In genomic region chr4:186203391-186203802, GRCh38 we compare ENCODE assay signal across 12 cellular contexts. TPM values are rescaled to one million over a fixed set of nuclear protein-coding genes. Genes with fewer than 3 reads are reported as not detected.
A peak's percentile ranks its signal among the peaks of the same experiment; 100 is the strongest.
DNase-seq lines count a peak whose midpoint lies in the region; ATAC-seq and TF ChIP-seq lines count a peak whose summit lies in the region.
"Had no signal": no experiment of that assay in that cellular context is flagged by ENCODE, and none has a peak within 500 bp of the region (broad histone marks: within the 10 kb centered on the region; RNA-seq: fewer than 3 reads in every experiment).

No MANE protein-coding gene starts in this region.

- H3K9me2 ChIP-seq in DOHH2 (replicated peaks; ENCODE audit: control insufficient read depth, low read length): no peaks in the 10 kb centered on the region

- no peaks in the 10 kb centered on the region for H3K27me3 ChIP-seq in DOHH2 (ENCODE audit: control insufficient read depth, low read length)
- no peaks in the 10 kb centered on the region for H3K27me3 ChIP-seq in effector memory CD4-positive, alpha-beta T cell (replicated peaks; ENCODE audit: control insufficient read depth, insufficient read depth, low read length, poor library complexity, severe bottlenecking)

- peak overlapping the region; percentile 72 for H3K4me3 ChIP-seq in DOHH2 (ENCODE audit: low read length)
- no peak overlapping the region for H3K4me3 ChIP-seq in effector memory CD4-positive, alpha-beta T cell (ENCODE audit: insufficient read depth, low read depth, low read length, poor library complexity, severe bottlenecking)
- H3K4me3 ChIP-seq: lung had no signal

- peak; percentile 69 for DNase-seq in NOMO-1 treated with DMSO at 0.1 percent for 48 hours (lab: John Stamatoyannopoulos, UW; ENCODE audit: unreplicated experiment)
- no peak for DNase-seq in effector memory CD4-positive, alpha-beta T cell
- DNase-seq in natural killer cell treated with Interleukin-12 subunit alpha and Interleukin-12 subunit beta and Interleukin-15 and Interleukin-18, amount 100 ng/mL, for 72 hours (ENCODE audit: low spot score): no peak
- DNase-seq in RWPE1 (ENCODE audit: low spot score): no peak
- DNase-seq in chondrocyte (ENCODE audit: low spot score): no peak
- no peak for DNase-seq in progenitor cell of endocrine pancreas (ENCODE audit: low spot score, unreplicated experiment)
- DNase-seq: activated effector memory CD4-positive, alpha-beta T cell treated with Interleukin-2 at 50 U/mL for 16 hours; DMS79 treated with DMSO at 0.1 percent for 48 hours; NCI-H2029 had no signal

- H3K36me3 Mint-ChIP-seq in natural killer cell treated with Interleukin-12 subunit alpha and Interleukin-12 subunit beta and Interleukin-15 and Interleukin-18, amount 100 ng/mL, for 72 hours: no peaks in the 10 kb centered on the region
- H3K36me3 Mint-ChIP-seq in chondrocyte (ENCODE audit: low read depth): no peaks in the 10 kb centered on the region
- H3K36me3 Mint-ChIP-seq in progenitor cell of endocrine pancreas (ENCODE audit: insufficient read depth): no peaks in the 10 kb centered on the region

- CTCF ChIA-PET in RWPE1 (lab: Yijun Ruan, JAX): interaction anchor here (0.8 kb wide), 1 partner anchor 296 kb away, joined by 4 read pairs; no protein-coding TSS in a partner anchor

- H3K27ac ChIP-seq in DOHH2 (ENCODE audit: low read depth, low read length): peak overlapping the region; percentile 44
- peak overlapping the region; percentile 37 for H3K27ac ChIP-seq in effector memory CD4-positive, alpha-beta T cell (ENCODE audit: insufficient read depth, low read length, poor library complexity, severe bottlenecking)
- no peak overlapping the region for H3K27ac ChIP-seq in RWPE1

- POLR2A ChIA-PET in RWPE1 (lab: Yijun Ruan, JAX; ENCODE audit: low non-redundant PET): no interaction called here

- peaks cover 15% of the 10 kb centered on the region for H3F3A ChIP-seq in DOHH2 (ENCODE audit: control insufficient read depth, insufficient read depth)

- no peaks in the 10 kb centered on the region for H4K20me1 ChIP-seq in DOHH2 (ENCODE audit: control insufficient read depth, insufficient read depth, low read depth, low read length)

- no peak for ATAC-seq in natural killer cell treated with Interleukin-12 subunit alpha and Interleukin-12 subunit beta and Interleukin-15 and Interleukin-18, amount 100 ng/mL, for 72 hours
- ATAC-seq: Panc1 had no signal

- H3K36me3 ChIP-seq in DOHH2 (ENCODE audit: control insufficient read depth, low read length): no peaks in the 10 kb centered on the region; the same call in 1 of the 2 replicates
- no peaks in the 10 kb centered on the region for H3K36me3 ChIP-seq in effector memory CD4-positive, alpha-beta T cell (ENCODE audit: control insufficient read depth, insufficient read depth, low read length)

- peak overlapping the region; percentile 70 for H3K4me2 ChIP-seq in DOHH2 (ENCODE audit: low read length)

- H3K27ac Mint-ChIP-seq in natural killer cell treated with Interleukin-12 subunit alpha and Interleukin-12 subunit beta and Interleukin-15 and Interleukin-18, amount 100 ng/mL, for 72 hours: peak overlapping the region; percentile 43 to 64
- H3K27ac Mint-ChIP-seq in chondrocyte (ENCODE audit: unreplicated experiment) (no peak overlapping the region), progenitor cell of endocrine pancreas (no peak overlapping the region)

- no peak for TF ChIP-seq CTCF in DOHH2 (IDR thresholded peaks at IDR 0.05; ENCODE audit: low read depth, low read length, poor library complexity, severe bottlenecking)
- no peak for TF ChIP-seq CTCF in RWPE1 (conservative IDR thresholded peaks at IDR 0.05; ENCODE audit: low read depth)
- TF ChIP-seq CTCF in chondrocyte (IDR thresholded peaks at IDR 0.05): no peak
- TF ChIP-seq CTCF in progenitor cell of endocrine pancreas (IDR thresholded peaks at IDR 0.05; ENCODE audit: unreplicated experiment): no peak

- no peaks in the 10 kb centered on the region for H3K79me2 ChIP-seq in DOHH2 (ENCODE audit: control insufficient read depth, low read length)

- no peaks in the 10 kb centered on the region for H3K9me3 Mint-ChIP-seq in natural killer cell treated with Interleukin-12 subunit alpha and Interleukin-12 subunit beta and Interleukin-15 and Interleukin-18, amount 100 ng/mL, for 72 hours
- H3K9me3 Mint-ChIP-seq in chondrocyte (ENCODE audit: low read depth) (peaks cover 1% of the 10 kb centered on the region), progenitor cell of endocrine pancreas (ENCODE audit: low read depth) (no peaks in the 10 kb centered on the region)

- H3K9me3 ChIP-seq in DOHH2 (ENCODE audit: control insufficient read depth, insufficient read depth, low read length): no peaks in the 10 kb centered on the region
- H3K9me3 ChIP-seq in effector memory CD4-positive, alpha-beta T cell (ENCODE audit: control insufficient read depth, low read length): no peaks in the 10 kb centered on the region

- peaks cover 46% of the 10 kb centered on the region for H3K4me1 ChIP-seq in DOHH2 (ENCODE audit: control insufficient read depth, low read length)
- H3K4me1 ChIP-seq in effector memory CD4-positive, alpha-beta T cell (ENCODE audit: control insufficient read depth, insufficient read depth, low read length, poor library complexity, severe bottlenecking): no peaks in the 10 kb centered on the region

- H3K27me3 Mint-ChIP-seq in natural killer cell treated with Interleukin-12 subunit alpha and Interleukin-12 subunit beta and Interleukin-15 and Interleukin-18, amount 100 ng/mL, for 72 hours: no peaks in the 10 kb centered on the region
- no peaks in the 10 kb centered on the region for H3K27me3 Mint-ChIP-seq in chondrocyte (ENCODE audit: low read depth)
- H3K27me3 Mint-ChIP-seq in progenitor cell of endocrine pancreas: no peaks in the 10 kb centered on the region

- peak overlapping the region; percentile 67 for H3K4me3 Mint-ChIP-seq in natural killer cell treated with Interleukin-12 subunit alpha and Interleukin-12 subunit beta and Interleukin-15 and Interleukin-18, amount 100 ng/mL, for 72 hours
- H3K4me3 Mint-ChIP-seq in chondrocyte (ENCODE audit: unreplicated experiment) (no peak overlapping the region), progenitor cell of endocrine pancreas (ENCODE audit: low read depth) (no peak overlapping the region)

- peaks cover 21 to 26% of the 10 kb centered on the region in 2 donors for H3K4me1 Mint-ChIP-seq in natural killer cell treated with Interleukin-12 subunit alpha and Interleukin-12 subunit beta and Interleukin-15 and Interleukin-18, amount 100 ng/mL, for 72 hours (ENCODE audit: low read depth in 2 of 2)
- H3K4me1 Mint-ChIP-seq in chondrocyte (ENCODE audit: low read depth) (no peaks in the 10 kb centered on the region), progenitor cell of endocrine pancreas (ENCODE audit: low read depth) (no peaks in the 10 kb centered on the region)

RNA-seq across cellular contexts. Expression of gene CYP4V2, which starts 12.0 kb away (rescaled TPM):
- total RNA-seq in natural killer cell treated with Interleukin-12 subunit alpha and Interleukin-12 subunit beta and Interleukin-15 and Interleukin-18, amount 100 ng/mL, for 72 hours: 10 to 100 TPM; 11.7 to 15.2 TPM
- total RNA-seq in chondrocyte (13.3 to 13.4 TPM (median 13.4 TPM) in 3 replicates), progenitor cell of endocrine pancreas (6.0 and 6.2 TPM in 2 replicates)

RNA-seq across cellular contexts. Expression of gene KLKB1, which starts 23.9 kb away (rescaled TPM):
- under 1 TPM; 0.78 to 0.81 TPM for total RNA-seq in natural killer cell treated with Interleukin-12 subunit alpha and Interleukin-12 subunit beta and Interleukin-15 and Interleukin-18, amount 100 ng/mL, for 72 hours
- total RNA-seq in chondrocyte (0.17 to 0.63 TPM in 2 of 3 replicates, not detected in the other), progenitor cell of endocrine pancreas (not detected in 2 replicates)

Comparison
In these comparisons a context has a peak if more than half of its experiments do, and no peak if none do; other contexts are left out.
1. H3K27ac Mint-ChIP-seq: peak in natural killer cell treated with Interleukin-12 subunit alpha and Interleukin-12 subunit beta and Interleukin-15 and Interleukin-18, amount 100 ng/mL, for 72 hours (2 of 2); none in chondrocyte (single experiment) and progenitor cell of endocrine pancreas (single experiment).